ENCODE assay signal across 8 cellular contexts in the genomic region with DNA sequence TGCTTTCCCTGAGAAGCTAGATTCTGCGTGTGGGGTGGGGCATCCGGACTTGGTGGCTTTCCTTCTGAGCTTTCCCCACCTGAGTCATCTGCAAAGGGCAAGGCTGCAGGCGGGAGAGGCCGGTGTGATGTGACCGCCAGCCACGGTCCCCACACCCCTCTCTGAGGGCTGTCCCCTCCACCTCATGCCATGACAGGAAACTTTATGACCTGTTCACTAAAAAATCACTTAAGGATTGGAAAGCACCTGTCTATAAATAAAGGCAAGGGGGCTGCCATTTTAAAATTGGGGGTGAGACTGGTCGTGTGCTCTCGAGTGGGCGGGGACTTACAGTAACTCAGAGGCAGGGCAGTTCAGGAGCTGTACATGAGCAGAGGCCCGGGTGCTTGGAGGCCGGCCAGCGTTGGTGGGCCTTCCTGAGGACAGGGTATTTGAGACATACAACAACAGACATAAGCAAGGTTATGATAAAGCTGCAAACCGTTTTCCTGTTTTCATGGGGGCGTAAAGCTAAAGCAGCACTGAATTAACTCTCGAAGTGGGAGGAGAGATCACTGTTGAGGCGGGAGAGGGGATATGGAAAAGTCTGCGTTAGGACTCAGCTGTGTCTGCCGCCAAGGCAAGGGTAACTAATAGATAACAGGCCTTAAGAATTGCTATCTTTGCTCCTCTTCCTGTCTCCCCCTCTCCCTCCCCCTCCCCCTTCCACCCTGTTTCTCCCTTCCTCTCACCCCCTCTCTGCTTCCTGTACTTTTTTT. TPM values are rescaled to one million over a fixed set of nuclear protein-coding genes. Genes with fewer than 3 reads are reported as not detected.
DNase-seq lines count a peak whose midpoint lies in the region; ATAC-seq, FAIRE-seq and TF ChIP-seq lines count a peak whose summit lies in the region.

No MANE protein-coding gene starts in this region.

- peak; percentile 50 for ATAC-seq in GM21717 (IDR thresholded peaks at IDR 0.05; ENCODE audit: unreplicated experiment)

- H3K36me3 ChIP-seq in small intestine (ENCODE audit: control insufficient read depth in 2 of 2, insufficient read depth in 2 of 2, low read length in 2 of 2): no peaks in the 10 kb centered on the region

- in situ Hi-C loops in Caki2 (cut with HindIII; ENCODE audit: low pct_unique_long_range_greater_than_20kb, low sequenced_read_pairs): no loop called here

- peak overlapping the region; percentile 76 to 90 for H3K27ac ChIP-seq in small intestine (ENCODE audit: low read depth in 1 of 2, low read length in 1 of 2)

- H3K4me3 ChIP-seq in NB4 (ENCODE audit: low read depth, low read length) (no peak overlapping the region), fibroblast of the aortic adventitia (ENCODE audit: low read depth, low read length) (no peak overlapping the region), small intestine (ENCODE audit: low read depth in 1 of 2, low read length in 2 of 2) (no peak overlapping the region)

- WGBS in small intestine, 3 donors: 44 to 60% (median 56%) methylated on average over 18 of the region's 18 CpGs

- TF ChIP-seq CTCF in NB4 (IDR thresholded peaks at IDR 0.05; ENCODE audit: low read depth, low read length) (no peak), fibroblast of the aortic adventitia (IDR thresholded peaks at IDR 0.05; ENCODE audit: insufficient read depth, low read length) (no peak)

- H3K4me1 ChIP-seq in small intestine (ENCODE audit: control insufficient read depth in 2 of 2, insufficient read depth in 1 of 2, low read depth in 1 of 2, low read length in 1 of 2): peaks cover 0 to 6% of the 10 kb centered on the region in 2 donors

- no peak for FAIRE-seq in small intestine (lab: Jason Lieb, UNC)

- H3K9me3 ChIP-seq in small intestine (ENCODE audit: control insufficient read depth, low read depth): no peaks in the 10 kb centered on the region

- DNase-seq in Caki2 (ENCODE audit: low read depth) (peak; percentile 93), NB4 (ENCODE audit: low read depth) (peak; percentile 63), activated T-cell treated with anti-CD3 and anti-CD28 coated beads for 4 hours (peak; percentile 46), fibroblast of the aortic adventitia (ENCODE audit: low read depth) (peak; percentile 75), small intestine (no peak), NCI-H2107 treated with DMSO at 0.1 percent for 48 hours (lab: John Stamatoyannopoulos, UW; ENCODE audit: unreplicated experiment) (no peak), GM19240 (ENCODE audit: insufficient read length, low spot score) (no peak)

- TF ChIP-seq POLR2A in NB4 (IDR thresholded peaks at IDR 0.05; ENCODE audit: extremely low read depth, insufficient read length): no peak

- H3K27me3 ChIP-seq in small intestine (ENCODE audit: control insufficient read depth in 2 of 2, insufficient read depth in 2 of 2, low read length in 2 of 2): no peaks in the 10 kb centered on the region

RNA-seq across cellular contexts. Expression of gene SERPINB1, which starts 16.1 kb away (rescaled TPM):
- 51.6 and 54.2 TPM in 2 replicates for total RNA-seq in Caki2 (2014; rRNA removed; shearing (Covaris generic); ENCODE audit: low replicate concordance)
- 8.6 and 22.1 TPM in 2 replicates for total RNA-seq in fibroblast of the aortic adventitia (ENCODE audit: low replicate concordance)
- polyA plus RNA-seq in small intestine: 100 to 1,000 TPM; 154 to 226 (median 169) TPM

RNA-seq across cellular contexts. Expression of gene SERPINB9, which starts 45.4 kb away (rescaled TPM):
- total RNA-seq in Caki2 (2014; rRNA removed; shearing (Covaris generic); ENCODE audit: low replicate concordance): 0.75 and 2.6 TPM in 2 replicates
- total RNA-seq in fibroblast of the aortic adventitia (ENCODE audit: low replicate concordance): 3.3 and 9.3 TPM in 2 replicates
- polyA plus RNA-seq in small intestine: 1 to 10 TPM in 2 of 3 donors, under 1 TPM in 1; 0.22 to 3.6 (median 1.1) TPM

Comparison
In these comparisons a context has a peak if more than half of its experiments do, and no peak if none do; other contexts are left out.
1. DNase-seq: peak in Caki2 (single experiment), NB4 (single experiment), activated T-cell treated with anti-CD3 and anti-CD28 coated beads for 4 hours (single experiment) and fibroblast of the aortic adventitia (single experiment); none in small intestine (single experiment), NCI-H2107 treated with DMSO at 0.1 percent for 48 hours (single experiment) and GM19240 (single experiment).